ENCODE assay signal across 10 cellular contexts in genomic region chr4:48247142-48247877, GRCh38. TPM values are rescaled to one million over a fixed set of nuclear protein-coding genes. Genes with fewer than 3 reads are reported as not detected.
A peak's percentile ranks its signal among the peaks of the same experiment; 100 is the strongest.
DNase-seq lines count a peak whose midpoint lies in the region; ATAC-seq, FAIRE-seq and TF ChIP-seq lines count a peak whose summit lies in the region.
"Had no signal": no experiment of that assay in that cellular context is flagged by ENCODE, and none has a peak within 500 bp of the region (broad histone marks: within the 10 kb centered on the region; RNA-seq: fewer than 3 reads in every experiment).

No MANE protein-coding gene starts in this region.

- H3K4me3 ChIP-seq in fibroblast of lung (replicated peaks in 1 of 4; ENCODE audit: control extremely low read depth in 1 of 4, insufficient read depth in 1 of 4, low read depth in 3 of 4, low read length in 4 of 4) (no peak overlapping the region), mesendoderm (ENCODE audit: low read length) (no peak overlapping the region)
- H3K4me3 ChIP-seq: right lobe of liver had no signal

- H4K20me1 ChIP-seq in fibroblast of lung (ENCODE audit: control insufficient read depth, extremely low read depth, insufficient read depth, low read length): no peaks in the 10 kb centered on the region

- H3K23ac ChIP-seq in mesendoderm (ENCODE audit: low read length): no peak overlapping the region

- H3K79me1 ChIP-seq in mesendoderm (ENCODE audit: low read length): no peaks in the 10 kb centered on the region

- no peak overlapping the region for H2BK5ac ChIP-seq in mesendoderm (ENCODE audit: low read length)

- H2AFZ ChIP-seq in fibroblast of lung (ENCODE audit: low read length): no peak overlapping the region

- no CpG with 5 or more reads among the region's 7 CpGs for WGBS in mesendoderm (ENCODE audit: extremely low coverage, insufficient coverage, low lambda C conversion rate)

- no peak overlapping the region for H3K18ac ChIP-seq in mesendoderm (ENCODE audit: low read length)

- H3K27ac ChIP-seq in fibroblast of lung (ENCODE audit: insufficient read depth, low read length) (no peak overlapping the region), mesendoderm (ENCODE audit: low read depth, low read length) (no peak overlapping the region)
- H3K27ac ChIP-seq: right lobe of liver had no signal

- H4K5ac ChIP-seq in mesendoderm (ENCODE audit: low read length): no peak overlapping the region

- no peak overlapping the region for H4K8ac ChIP-seq in mesendoderm (ENCODE audit: low read depth, low read length)

- H3K36me3 ChIP-seq in fibroblast of lung (ENCODE audit: control insufficient read depth, insufficient read depth, low read length) (no peaks in the 10 kb centered on the region), mesendoderm (ENCODE audit: control insufficient read depth, insufficient read depth, low read length) (no peaks in the 10 kb centered on the region)
- H3K36me3 ChIP-seq: right lobe of liver had no signal

- H3K4me1 ChIP-seq in fibroblast of lung (ENCODE audit: control insufficient read depth, extremely low read depth, insufficient read depth, low read length) (peaks cover 2% of the 10 kb centered on the region), mesendoderm (ENCODE audit: control insufficient read depth, low read depth, low read length) (no peaks in the 10 kb centered on the region)

- no peak overlapping the region for H2BK120ac ChIP-seq in mesendoderm (ENCODE audit: low read depth, low read length)

- FAIRE-seq in RCC 7860 (lab: Jason Lieb, UNC): no peak

- H3K56ac ChIP-seq in mesendoderm (ENCODE audit: low read length): no peak overlapping the region

- H3K4ac ChIP-seq in mesendoderm (ENCODE audit: low read depth, low read length): no peak overlapping the region

- DNase-seq in Kasumi-1 (lab: John Stamatoyannopoulos, UW): peak; percentile 92 to 93
- DNase-seq in fibroblast of lung (ENCODE audit: low read depth in 2 of 2): peak; percentile 61 to 67
- no peak for DNase-seq in RCC 7860 (ENCODE audit: low spot score)
- DNase-seq in cerebellum (ENCODE audit: low spot score): no peak
- DNase-seq in putamen (ENCODE audit: low spot score): no peak
- no peak for DNase-seq in mesendoderm
- DNase-seq: right lobe of liver had no signal

- H3K27me3 ChIP-seq in fibroblast of lung (ENCODE audit: control insufficient read depth, insufficient read depth, low read length) (no peaks in the 10 kb centered on the region), mesendoderm (ENCODE audit: insufficient read depth, low read length, poor library complexity) (no peaks in the 10 kb centered on the region)
- H3K27me3 ChIP-seq: right lobe of liver had no signal

- peak; percentile 41 for ATAC-seq in GM18519 (IDR thresholded peaks at IDR 0.05; ENCODE audit: low FRiP score, unreplicated experiment)
- peak; percentile 58 for ATAC-seq in HG02610 (IDR thresholded peaks at IDR 0.05; ENCODE audit: unreplicated experiment)
- ATAC-seq: activated CD4-positive, CD25-positive, alpha-beta regulatory T cell treated with anti-CD3 and anti-CD28 coated beads, Interleukin-2, amount 50 U/mL, for 24 hours had no signal

- TF ChIP-seq CTCF in fibroblast of lung (conservative IDR thresholded peaks at IDR 0.05 in 1 of 2, IDR thresholded peaks at IDR 0.05 in 1 of 2; ENCODE audit: low read depth in 1 of 2, low read length in 2 of 2): no peak

- no peak overlapping the region for H2BK15ac ChIP-seq in mesendoderm (replicated peaks; ENCODE audit: low read depth)

- H3K4me2 ChIP-seq in fibroblast of lung (ENCODE audit: extremely low read depth, insufficient read depth, low read length) (no peak overlapping the region), mesendoderm (ENCODE audit: low read length) (no peak overlapping the region)

- H2AK5ac ChIP-seq in mesendoderm (ENCODE audit: low read length): no peak overlapping the region

- H3K79me2 ChIP-seq in fibroblast of lung (ENCODE audit: control insufficient read depth, insufficient read depth, low read length): no peaks in the 10 kb centered on the region
- no peaks in the 10 kb centered on the region for H3K79me2 ChIP-seq in mesendoderm (ENCODE audit: control insufficient read depth, insufficient read depth, low read length)

- no peak overlapping the region for H3K9ac ChIP-seq in fibroblast of lung (ENCODE audit: insufficient read depth, low read length)
- H3K9ac ChIP-seq in mesendoderm (ENCODE audit: low read length): no peak overlapping the region

- H3K9me3 ChIP-seq in fibroblast of lung (ENCODE audit: control insufficient read depth, insufficient read depth, low read depth, low read length): no peaks in the 10 kb centered on the region
- H3K9me3 ChIP-seq: right lobe of liver had no signal

RNA-seq across cellular contexts. Expression of gene TEC, which starts 22.3 kb away (rescaled TPM):
- 1.5 and 5.3 TPM in 2 replicates for total RNA-seq in fibroblast of lung
- 0.79 and 0.99 TPM in 2 replicates for polyA plus RNA-seq in fibroblast of lung
- polyA plus RNA-seq in fibroblast of lung (2012): 0.68 and 1.1 TPM in 2 replicates
- polyA minus RNA-seq in fibroblast of lung (ENCODE audit: low replicate concordance): 0.33 TPM in 1 of 2 replicates, not detected in the other
- total RNA-seq in cerebellum: 0.73 TPM
- polyA plus RNA-seq in mesendoderm (2013, experiment 1 of 2): 0.63 TPM
- polyA plus RNA-seq in mesendoderm (2013, experiment 2 of 2): 0.71 TPM

Comparison
In these comparisons a context has a peak if more than half of its experiments do, and no peak if none do; other contexts are left out.
1. DNase-seq: peak in Kasumi-1 (2 of 2) and fibroblast of lung (2 of 2); none in RCC 7860 (single experiment), cerebellum (single experiment), putamen (single experiment) and mesendoderm (single experiment).